In the genomic region with DNA sequence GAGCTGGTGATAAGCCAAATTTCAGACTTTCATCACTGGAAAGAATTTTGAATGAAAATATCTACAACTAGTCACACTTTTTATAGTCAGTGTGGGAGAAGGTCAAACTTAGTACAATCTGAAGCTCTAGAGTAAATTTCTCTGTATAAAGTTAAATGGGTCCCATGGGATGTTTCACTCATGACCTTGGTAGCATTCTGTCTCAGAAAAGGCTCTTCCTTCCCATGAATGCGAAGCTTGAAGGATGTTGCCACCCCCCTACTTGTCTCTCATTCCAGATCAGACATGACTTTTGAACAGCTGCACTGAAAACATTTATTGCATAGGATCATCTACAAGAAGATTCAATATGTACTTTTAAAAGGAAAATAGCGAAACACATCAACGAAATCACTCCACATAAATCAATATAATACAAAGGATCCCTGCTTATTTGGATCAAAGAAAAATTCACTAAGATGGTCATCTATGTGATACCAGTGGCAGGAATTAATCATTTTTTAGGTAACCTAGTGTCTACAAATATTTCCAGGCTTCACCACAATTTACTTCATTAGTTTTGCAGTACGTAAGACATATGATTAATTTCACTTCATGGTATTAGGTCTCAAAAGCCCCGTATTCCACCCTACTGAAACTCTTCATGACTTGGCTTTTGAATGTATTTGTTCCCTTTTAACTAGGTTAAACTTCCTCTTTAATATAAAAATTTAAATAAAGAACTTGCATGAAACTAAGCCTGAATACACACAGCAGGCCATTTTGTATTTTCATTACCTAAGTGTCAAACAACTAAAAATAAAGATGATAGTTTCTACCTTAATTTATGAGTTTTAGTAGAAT, we compare ENCODE assay signal across 12 cellular contexts. TPM values are rescaled to one million over a fixed set of nuclear protein-coding genes. Genes with fewer than 3 reads are reported as not detected.
DNase-seq lines count a peak whose midpoint lies in the region; ATAC-seq and TF ChIP-seq lines count a peak whose summit lies in the region.
"Had no signal": no experiment of that assay in that cellular context is flagged by ENCODE, and none has a peak within 500 bp of the region (broad histone marks: within the 10 kb centered on the region; RNA-seq: fewer than 3 reads in every experiment).

No MANE protein-coding gene starts in this region.

- H3K27ac ChIP-seq in lower lobe of right lung (no peak overlapping the region), GM23248 (no peak overlapping the region)
- H3K27ac ChIP-seq: esophagus muscularis mucosa, right lobe of liver had no signal

- H3K4me1 ChIP-seq in lower lobe of right lung, result peaks cover 22% of the 10 kb centered on the region
- peaks cover 7% of the 10 kb centered on the region for H3K4me1 ChIP-seq in GM23248 (ENCODE audit: insufficient read depth)
- H3K4me1 ChIP-seq: right lobe of liver had no signal

- peaks cover 48% of the 10 kb centered on the region for H3K4me1 Mint-ChIP-seq in activated naive CD4-positive, alpha-beta T cell treated with anti-CD3 and anti-CD28 coated beads, Interleukin-2, amount 10 ng/mL, durations not matched to agents 7 days and 5 days
- H3K4me1 Mint-ChIP-seq in activated naive CD8-positive, alpha-beta T cell treated with anti-CD3 and anti-CD28 coated beads, Interleukin-2, amount 50 U/mL, for 24 hours, result peaks cover 53% of the 10 kb centered on the region
- peaks cover 32% of the 10 kb centered on the region for H3K4me1 Mint-ChIP-seq in stimulated activated naive CD8-positive, alpha-beta T cell treated with anti-CD3 and anti-CD28 coated beads, Interleukin-15, amount 100 ng/mL, for 72 hours

- no peak for ATAC-seq in activated naive CD8-positive, alpha-beta T cell treated with anti-CD3 and anti-CD28 coated beads, Interleukin-2, amount 50 U/mL, for 24 hours
- ATAC-seq in stimulated activated naive CD8-positive, alpha-beta T cell treated with anti-CD3 and anti-CD28 coated beads, Interleukin-15, amount 100 ng/mL, for 72 hours, result no peak
- ATAC-seq in lower lobe of right lung, result no peak
- ATAC-seq: right lobe of liver had no signal

- peaks cover 54% of the 10 kb centered on the region for H3K36me3 Mint-ChIP-seq in activated naive CD4-positive, alpha-beta T cell treated with anti-CD3 and anti-CD28 coated beads, Interleukin-2, amount 10 ng/mL, durations not matched to agents 7 days and 5 days
- peaks cover 50% of the 10 kb centered on the region for H3K36me3 Mint-ChIP-seq in activated naive CD8-positive, alpha-beta T cell treated with anti-CD3 and anti-CD28 coated beads, Interleukin-2, amount 50 U/mL, for 24 hours (ENCODE audit: low read depth)
- H3K36me3 Mint-ChIP-seq: mesothelial cell of epicardium had no signal

- whole genome bisulfite sequencing in GM23248 (ENCODE audit: low coverage in 1 of 2, low lambda C conversion rate in 2 of 2, missing lambda C conversion rate in 2 of 2), 2 experiments, result 69 to 70% methylated on average over 5 of the region's 5 CpGs

- H3K4me2 ChIP-seq in GM23248 (ENCODE audit: unreplicated experiment), result no peak overlapping the region

- no peaks in the 10 kb centered on the region for H3K27me3 Mint-ChIP-seq in activated naive CD4-positive, alpha-beta T cell treated with anti-CD3 and anti-CD28 coated beads, Interleukin-2, amount 10 ng/mL, durations not matched to agents 7 days and 5 days
- no peaks in the 10 kb centered on the region for H3K27me3 Mint-ChIP-seq in activated naive CD8-positive, alpha-beta T cell treated with anti-CD3 and anti-CD28 coated beads, Interleukin-2, amount 50 U/mL, for 24 hours
- H3K27me3 Mint-ChIP-seq in stimulated activated naive CD8-positive, alpha-beta T cell treated with anti-CD3 and anti-CD28 coated beads, Interleukin-15, amount 100 ng/mL, for 72 hours, result no peaks in the 10 kb centered on the region

- TF ChIP-seq POLR2A in NB4 (IDR thresholded peaks at IDR 0.05; ENCODE audit: extremely low read depth, insufficient read length), result no peak

- H3K9me2 ChIP-seq in GM23248 (ENCODE audit: insufficient read depth), result no peaks in the 10 kb centered on the region

- H3K36me3 ChIP-seq in lower lobe of right lung (no peaks in the 10 kb centered on the region), GM23248 (ENCODE audit: low read depth) (no peaks in the 10 kb centered on the region)
- H3K36me3 ChIP-seq: esophagus muscularis mucosa, right lobe of liver had no signal

- no peak overlapping the region for H3K9ac ChIP-seq in GM23248

- DNase-seq in activated naive CD4-positive, alpha-beta T cell treated with anti-CD3 and anti-CD28 coated beads, Interleukin-2, amount 10 ng/mL, durations not matched to agents 7 days and 5 days, result no peak
- no peak for DNase-seq in activated naive CD4-positive, alpha-beta T cell treated with Interleukin-2 at 50 U/mL for 16 hours
- DNase-seq in NB4 (ENCODE audit: low read depth) (peak; percentile 75), lower lobe of right lung (no peak), GM23248 (no peak), HUDEP-2 (lab: John Stamatoyannopoulos, UW; ENCODE audit: unreplicated experiment in 76 of 76) (no peak)
- DNase-seq in activated naive CD8-positive, alpha-beta T cell treated with anti-CD3 and anti-CD28 coated beads, Interleukin-2, amount 50 U/mL, for 24 hours, result no peak
- DNase-seq in stimulated activated naive CD8-positive, alpha-beta T cell treated with anti-CD3 and anti-CD28 coated beads, Interleukin-15, amount 100 ng/mL, for 72 hours, result no peak
- DNase-seq: caudate nucleus, right lobe of liver had no signal

- peak overlapping the region; percentile 99 for H3K27ac Mint-ChIP-seq in activated naive CD4-positive, alpha-beta T cell treated with anti-CD3 and anti-CD28 coated beads, Interleukin-2, amount 10 ng/mL, durations not matched to agents 7 days and 5 days
- H3K27ac Mint-ChIP-seq in activated naive CD8-positive, alpha-beta T cell treated with anti-CD3 and anti-CD28 coated beads, Interleukin-2, amount 50 U/mL, for 24 hours, result peak overlapping the region; percentile 100
- peak overlapping the region; percentile 67 to 100 for H3K27ac Mint-ChIP-seq in stimulated activated naive CD8-positive, alpha-beta T cell treated with anti-CD3 and anti-CD28 coated beads, Interleukin-15, amount 100 ng/mL, for 72 hours
- H3K27ac Mint-ChIP-seq: mesothelial cell of epicardium had no signal

- intact Hi-C loops in lower lobe of right lung (cut with DNase I), result no loop called here

- H3K9me3 ChIP-seq in lower lobe of right lung, result no peaks in the 10 kb centered on the region
- no peaks in the 10 kb centered on the region for H3K9me3 ChIP-seq in GM23248 (ENCODE audit: low read depth)
- H3K9me3 ChIP-seq: esophagus muscularis mucosa, right lobe of liver had no signal

- H3K4me3 ChIP-seq in NB4 (ENCODE audit: low read depth, low read length), result peak overlapping the region; percentile 100
- no peak overlapping the region for H3K4me3 ChIP-seq in lower lobe of right lung
- no peak overlapping the region for H3K4me3 ChIP-seq in GM23248
- H3K4me3 ChIP-seq: esophagus muscularis mucosa, right lobe of liver had no signal

- peak overlapping the region; percentile 99 for H3K4me3 Mint-ChIP-seq in activated naive CD4-positive, alpha-beta T cell treated with anti-CD3 and anti-CD28 coated beads, Interleukin-2, amount 10 ng/mL, durations not matched to agents 7 days and 5 days
- peak overlapping the region; percentile 99 for H3K4me3 Mint-ChIP-seq in activated naive CD8-positive, alpha-beta T cell treated with anti-CD3 and anti-CD28 coated beads, Interleukin-2, amount 50 U/mL, for 24 hours
- H3K4me3 Mint-ChIP-seq in stimulated activated naive CD8-positive, alpha-beta T cell treated with anti-CD3 and anti-CD28 coated beads, Interleukin-15, amount 100 ng/mL, for 72 hours, result peak overlapping the region; percentile 70 to 98

- CTCF ChIA-PET in activated naive CD4-positive, alpha-beta T cell treated with anti-CD3 and anti-CD28 coated beads, Interleukin-2, amount 10 ng/mL, durations not matched to agents 7 days and 5 days (lab: Charles Lee), result interaction anchor here (2.5 kb wide), 1 partner anchor 124 kb away, joined by 16 read pairs; no protein-coding TSS in a partner anchor

- no peak overlapping the region for H2AFZ ChIP-seq in GM23248

- H3K27me3 ChIP-seq in lower lobe of right lung (ENCODE audit: low read depth) (no peaks in the 10 kb centered on the region), GM23248 (replicated peaks; ENCODE audit: insufficient read depth) (peaks cover 27% of the 10 kb centered on the region)

- in situ Hi-C loops in GM23248 (cut with MboI), result no loop called here

- H4K20me1 ChIP-seq in GM23248 (ENCODE audit: insufficient read depth), result no peaks in the 10 kb centered on the region

- 0 out of 2 replicates have a peak, but pooled peaks cover 6% of the 10 kb centered on the region for H3F3A ChIP-seq in GM23248 (ENCODE audit: insufficient read depth)

- H3K79me2 ChIP-seq in GM23248 (ENCODE audit: insufficient read depth), result no peaks in the 10 kb centered on the region

- TF ChIP-seq CTCF in NB4 (IDR thresholded peaks at IDR 0.05; ENCODE audit: low read depth, low read length), result no peak
- TF ChIP-seq CTCF in lower lobe of right lung (IDR thresholded peaks at IDR 0.05), result no peak

- H3K9me3 Mint-ChIP-seq in activated naive CD4-positive, alpha-beta T cell treated with anti-CD3 and anti-CD28 coated beads, Interleukin-2, amount 10 ng/mL, durations not matched to agents 7 days and 5 days, result peaks cover 2% of the 10 kb centered on the region
- peaks cover 8% of the 10 kb centered on the region for H3K9me3 Mint-ChIP-seq in activated naive CD8-positive, alpha-beta T cell treated with anti-CD3 and anti-CD28 coated beads, Interleukin-2, amount 50 U/mL, for 24 hours
- H3K9me3 Mint-ChIP-seq in stimulated activated naive CD8-positive, alpha-beta T cell treated with anti-CD3 and anti-CD28 coated beads, Interleukin-15, amount 100 ng/mL, for 72 hours, result peaks cover 0 to 3% of the 10 kb centered on the region in 2 donors
- H3K9me3 Mint-ChIP-seq: mesothelial cell of epicardium had no signal

RNA-seq across cellular contexts. Expression of gene ST8SIA4, which starts 4.4 kb away (rescaled TPM):
- total RNA-seq in lower lobe of right lung, result 20.5 TPM
- total RNA-seq in GM23248 (2014; rRNA removed; shearing (Covaris generic)), result under 0.01 TPM in 1 of 2 replicates, not detected in the other
- 0.10 TPM in 1 of 2 replicates, not detected in the other for polyA plus RNA-seq in GM23248 (2016; fragmentation: Nextera tagmentation; extraction: Ambion mirVana)

Comparison
In these comparisons a context has a peak if more than half of its experiments do, and no peak if none do; other contexts are left out.
1. RNA of gene ST8SIA4, which starts 4.4 kb away (total RNA-seq): 20.5 TPM in lower lobe of right lung (single experiment); under 0.01 TPM in GM23248; every median in the first group is over 10 times any median in the second.
2. Peak in every context shown above with its lines, with median percentiles within 50 percentile points of each other: H3K27ac Mint-ChIP-seq and H3K4me3 Mint-ChIP-seq.